Comparison of ENCODE assay signal across 8 cellular contexts in genomic region chr11:76799061-76799804, GRCh38. TPM values are rescaled to one million over a fixed set of nuclear protein-coding genes. Genes with fewer than 3 reads are reported as not detected.
DNase-seq lines count a peak whose midpoint lies in the region; ATAC-seq, FAIRE-seq and TF ChIP-seq lines count a peak whose summit lies in the region.

No MANE protein-coding gene starts in this region.

- H3K27ac Mint-ChIP-seq in astrocyte (ENCODE audit: unreplicated experiment) = no peak overlapping the region

- H3K79me2 ChIP-seq in astrocyte (ENCODE audit: insufficient read depth, low read length) = peaks cover 35% of the 10 kb centered on the region

- H3K9me3 ChIP-seq in MG63 (no peaks in the 10 kb centered on the region), astrocyte (ENCODE audit: insufficient read depth, low read depth, low read length) (no peaks in the 10 kb centered on the region), sigmoid colon (no peaks in the 10 kb centered on the region)

- H3K4me3 ChIP-seq in MG63 = no peak overlapping the region
- no peak overlapping the region for H3K4me3 ChIP-seq in astrocyte (ENCODE audit: insufficient read depth, low read depth, low read length)
- peak overlapping the region; percentile 3 to 40 (median 30) for H3K4me3 ChIP-seq in sigmoid colon

- DNase-seq in CMK (ENCODE audit: low read depth) (peak; percentile 92), MG63 (peak; percentile 76), T-helper 9 cell (peak; percentile 66), astrocyte (ENCODE audit: low read depth) (peak; percentile 38), hippocampal formation (lab: John Stamatoyannopoulos, UW) (peak; percentile 33 to 76), sigmoid colon (peak; percentile 93), DMS114 treated with DMSO at 0.1 percent for 48 hours (lab: John Stamatoyannopoulos, UW; ENCODE audit: unreplicated experiment) (no peak)

- peak overlapping the region; percentile 74 for H3K4me2 ChIP-seq in astrocyte (ENCODE audit: low read length)

- no peaks in the 10 kb centered on the region for H3K9me3 Mint-ChIP-seq in astrocyte (ENCODE audit: unreplicated experiment)

- H3K27ac ChIP-seq in astrocyte (ENCODE audit: low read depth, low read length) (no peak overlapping the region), sigmoid colon (peak overlapping the region in 3 of 4 donors; percentile 12 to 46 (median 37))

- peak overlapping the region; percentile 33 for H3K9ac ChIP-seq in astrocyte (ENCODE audit: low read length)

- H3K4me3 Mint-ChIP-seq in astrocyte (ENCODE audit: unreplicated experiment) = no peak overlapping the region

- H3K4me1 ChIP-seq in astrocyte (ENCODE audit: insufficient read depth, low read length) = peaks cover 8% of the 10 kb centered on the region
- H3K4me1 ChIP-seq in sigmoid colon = peaks cover 0 to 12% (median 12%) of the 10 kb centered on the region in 4 donors

- peaks cover 70% of the 10 kb centered on the region for H4K20me1 ChIP-seq in astrocyte (ENCODE audit: insufficient read depth, low read length)

- H3K27me3 Mint-ChIP-seq in astrocyte (ENCODE audit: low read depth, unreplicated experiment) = no peaks in the 10 kb centered on the region

- H3K4me1 Mint-ChIP-seq in astrocyte (ENCODE audit: low read depth, unreplicated experiment) = peaks cover 18% of the 10 kb centered on the region

- TF ChIP-seq EP300 in sigmoid colon (IDR thresholded peaks at IDR 0.05) = no peak

- peak overlapping the region; percentile 21 for H2AFZ ChIP-seq in astrocyte (ENCODE audit: low read depth, low read length)

- no peak for FAIRE-seq in astrocyte (lab: Jason Lieb, UNC)

- H3K27me3 ChIP-seq in MG63 = no peaks in the 10 kb centered on the region
- no peaks in the 10 kb centered on the region for H3K27me3 ChIP-seq in astrocyte (ENCODE audit: insufficient read depth, low read length)
- no peaks in the 10 kb centered on the region for H3K27me3 ChIP-seq in sigmoid colon

- TF ChIP-seq CTCF in astrocyte (IDR thresholded peaks at IDR 0.05; ENCODE audit: insufficient read depth, low read depth, low read length) = peak; percentile 56
- TF ChIP-seq CTCF in sigmoid colon (IDR thresholded peaks at IDR 0.05) = peak; percentile 84 to 96 (median 86)

- intact Hi-C loops in sigmoid colon (cut with DNase I) = loop anchor here (1.0 kb wide), 1 partner anchor 65 kb away; no protein-coding TSS in a partner anchor

- H3K36me3 ChIP-seq in MG63 (no peaks in the 10 kb centered on the region), astrocyte (ENCODE audit: insufficient read depth, low read length) (no peaks in the 10 kb centered on the region), sigmoid colon (no peaks in the 10 kb centered on the region)

- peaks cover 15% of the 10 kb centered on the region for H3K36me3 Mint-ChIP-seq in astrocyte (ENCODE audit: low read depth, unreplicated experiment)

- WGBS in sigmoid colon, 2 donors = 7 to 9% methylated on average over 47 of the region's 47 CpGs

- ATAC-seq in GM21515 (IDR thresholded peaks at IDR 0.05; ENCODE audit: unreplicated experiment) = peak; percentile 71

- TF ChIP-seq POLR2A in sigmoid colon (IDR thresholded peaks at IDR 0.05) = no peak

RNA-seq across cellular contexts. Expression of gene TSKU, which starts 16.1 kb away (rescaled TPM):
- total RNA-seq in MG63 (2014; rRNA removed; shearing (Covaris generic); ENCODE audit: low replicate concordance) = 4.8 and 8.2 TPM in 2 replicates
- total RNA-seq in astrocyte (57.9 and 69.6 TPM in 2 replicates), sigmoid colon (10 to 100 TPM; 12.8 to 20.8 (median 20.4) TPM)
- polyA plus RNA-seq in sigmoid colon = 10 to 100 TPM; 16.2 to 24.6 (median 23.4) TPM

Comparison
In these comparisons a context has a peak if more than half of its experiments do, and no peak if none do; other contexts are left out.
1. H3K4me3 ChIP-seq: peak in sigmoid colon (4 of 4); none in MG63 (single experiment) and astrocyte (single experiment).